In genomic region chr2:68404164-68404563, GRCh38 we compare ENCODE assay signal across 24 cellular contexts. TPM values are rescaled to one million over a fixed set of nuclear protein-coding genes. Genes with fewer than 3 reads are reported as not detected.
DNase-seq lines count a peak whose midpoint lies in the region; ATAC-seq, FAIRE-seq and TF ChIP-seq lines count a peak whose summit lies in the region.
"Had no signal": no experiment of that assay in that cellular context is flagged by ENCODE, and none has a peak within 500 bp of the region (broad histone marks: within the 10 kb centered on the region; RNA-seq: fewer than 3 reads in every experiment).

No MANE protein-coding gene starts in this region.

- peak overlapping the region; percentile 10 to 97 (median 84) for H3K27ac Mint-ChIP-seq in immature natural killer cell
- H3K27ac Mint-ChIP-seq: activated naive CD4-positive, alpha-beta T cell treated with anti-CD3 and anti-CD28 coated beads, Interleukin-2, amount 50 U/mL, for 72 hours; activated T-cell treated with anti-CD3 and anti-CD28 coated beads, Interleukin-2, amount 50 U/mL, for 72 hours; nephron progenitor cell; T-helper 2 cell treated with Interferon-gamma antibody and Interleukin-4, amounts not matched to agents 5 μg/mL and 100 μg/mL, for 36 hours had no signal

- H3K4me1 ChIP-seq in sigmoid colon: no peaks in the 10 kb centered on the region
- H3K4me1 ChIP-seq: BE2C, colonic mucosa, SJSA1 had no signal

- peaks cover 0 to 6% (median 2%) of the 10 kb centered on the region in 3 donors for H3K27me3 Mint-ChIP-seq in immature natural killer cell (ENCODE audit: low read depth in 3 of 3)

- H3K4me3 ChIP-seq in sigmoid colon: no peak overlapping the region
- H3K4me3 ChIP-seq: colonic mucosa, SJSA1 had no signal

- ATAC-seq in GM19035 (IDR thresholded peaks at IDR 0.05; ENCODE audit: unreplicated experiment) (peak; percentile 59), HG03432 (IDR thresholded peaks at IDR 0.05; ENCODE audit: unreplicated experiment) (peak; percentile 70), HG03442 (IDR thresholded peaks at IDR 0.05; ENCODE audit: unreplicated experiment) (no peak)
- ATAC-seq: activated naive CD4-positive, alpha-beta T cell treated with anti-CD3 and anti-CD28 coated beads, Interleukin-2, amount 50 U/mL, for 72 hours; activated T-cell treated with anti-CD3 and anti-CD28 coated beads, Interleukin-2, amount 50 U/mL, for 72 hours; Panc1 had no signal

- no peak for DNase-seq in GM18507 (ENCODE audit: extremely low spot score, insufficient read length, low read depth)
- no peak for DNase-seq in immature natural killer cell
- no peak for DNase-seq in sigmoid colon
- no peak for DNase-seq in stimulated activated CD4-positive, alpha-beta T cell treated with anti-CD3 and anti-CD28 coated beads, Interleukin-4, amount 100 ng/mL, for 1 hour
- no peak for DNase-seq in 8988T
- DNase-seq: activated T-cell treated with anti-CD3 and anti-CD28 coated beads, Interleukin-2, amount 50 U/mL, for 72 hours; BE2C; colonic mucosa; GDM1; mesendoderm; NCI-H2029 treated with DMSO at 0.1 percent for 48 hours; NCI-H524 treated with DMSO at 0.1 percent for 48 hours; nephron progenitor cell; stimulated activated CD4-positive, alpha-beta T cell treated with anti-CD3 and anti-CD28 coated beads, Interleukin-12 subunit alpha, Interleukin-12 subunit beta, amount 100 ng/mL, for 4 hours had no signal

- intact Hi-C loops in sigmoid colon (cut with DNase I): no loop called here

- H3K27me3 ChIP-seq in sigmoid colon: peaks cover 0 to 11% (median 0%) of the 10 kb centered on the region in 3 donors
- H3K27me3 ChIP-seq: BE2C, colonic mucosa, SJSA1 had no signal

- H3K4me1 Mint-ChIP-seq in immature natural killer cell: peaks cover 82 to 87% of the 10 kb centered on the region in 2 donors
- H3K4me1 Mint-ChIP-seq: nephron progenitor cell had no signal

- no peaks in the 10 kb centered on the region for H3K36me3 ChIP-seq in sigmoid colon
- H3K36me3 ChIP-seq: BE2C, colonic mucosa, SJSA1 had no signal

- 65 to 77% methylated on average over 2 of the region's 2 CpGs for WGBS in sigmoid colon, 2 donors

- peak; percentile 57 for FAIRE-seq in GM18507 (lab: Jason Lieb, UNC)
- FAIRE-seq: endothelial cell of umbilical vein had no signal

- no peak for TF ChIP-seq EP300 in sigmoid colon (IDR thresholded peaks at IDR 0.05)

- H3K27ac ChIP-seq in sigmoid colon: no peak overlapping the region
- H3K27ac ChIP-seq: colonic mucosa, SJSA1 had no signal

- H3K9me3 ChIP-seq in sigmoid colon: no peaks in the 10 kb centered on the region
- H3K9me3 ChIP-seq: BE2C, colonic mucosa, SJSA1 had no signal

- H3K36me3 Mint-ChIP-seq in immature natural killer cell: peaks cover 47 to 81% (median 66%) of the 10 kb centered on the region in 3 donors
- H3K36me3 Mint-ChIP-seq: brain had no signal

- TF ChIP-seq CTCF in sigmoid colon (IDR thresholded peaks at IDR 0.05): no peak

- peak overlapping the region in 2 of 5 donors; percentile 66 to 79 for H3K4me3 Mint-ChIP-seq in immature natural killer cell
- H3K4me3 Mint-ChIP-seq: activated T-cell treated with anti-CD3 and anti-CD28 coated beads, Interleukin-2, amount 50 U/mL, for 72 hours; brain; T-helper 2 cell treated with Interferon-gamma antibody and Interleukin-4, amounts not matched to agents 5 μg/mL and 100 μg/mL, for 36 hours had no signal

- peaks cover 13 to 37% (median 23%) of the 10 kb centered on the region in 6 donors for H3K9me3 Mint-ChIP-seq in immature natural killer cell

- TF ChIP-seq POLR2A in sigmoid colon (IDR thresholded peaks at IDR 0.05): no peak

RNA-seq across cellular contexts. Expression of gene PLEK, which starts 39.1 kb away (rescaled TPM):
- polyA plus RNA-seq in immature natural killer cell (100 to 1,000 TPM; 494 to 692 (median 535) TPM), sigmoid colon (10 to 100 TPM; 12.5 to 16.8 (median 12.6) TPM)
- 10 to 100 TPM in 2 of 4 donors, 1 to 10 TPM in 2; 5.8 to 15.2 (median 10.3) TPM for total RNA-seq in sigmoid colon
- total RNA-seq: kidney epithelial cell, SJSA1 had no signal

Comparison
In these comparisons a context has a peak if more than half of its experiments do, and no peak if none do; other contexts are left out.
1. RNA of gene PLEK, which starts 39.1 kb away (polyA plus RNA-seq): 494 to 692 TPM in immature natural killer cell; 12.5 to 16.8 TPM in sigmoid colon; every median in the first group is over 10 times any median in the second.